Comparison of ENCODE assay signal across 13 cellular contexts in the genomic region with DNA sequence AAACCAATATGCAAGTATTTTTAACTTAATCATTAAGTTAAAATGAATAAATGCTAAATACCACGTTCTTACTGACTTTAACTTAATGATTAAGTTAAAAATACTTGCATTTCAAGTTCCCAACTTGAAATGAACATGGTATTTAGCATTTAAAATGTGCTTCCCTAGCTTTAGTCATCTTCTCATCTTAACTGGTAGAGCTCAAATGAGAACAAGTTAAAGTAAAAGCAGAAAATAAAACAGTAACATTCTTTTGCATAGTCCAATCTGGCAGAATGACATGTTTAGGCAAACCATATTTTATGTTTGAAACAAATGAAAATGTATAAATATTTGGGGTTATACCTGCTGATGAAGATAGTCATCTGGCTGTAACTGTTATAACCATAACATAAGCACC.
DNase-seq lines count a peak whose midpoint lies in the region; ATAC-seq, FAIRE-seq and TF ChIP-seq lines count a peak whose summit lies in the region.
"Had no signal": no experiment of that assay in that cellular context is flagged by ENCODE, and none has a peak within 500 bp of the region (broad histone marks: within the 10 kb centered on the region; RNA-seq: fewer than 3 reads in every experiment).

No MANE protein-coding gene starts in this region.

- no peak for DNase-seq in IMR-90
- no peak for DNase-seq in SK-N-MC (ENCODE audit: low read depth, low spot score)
- DNase-seq in endothelial cell of umbilical vein (ENCODE audit: low read depth, low spot score), result no peak
- DNase-seq in spleen, result no peak
- DNase-seq in DMS53 (lab: John Stamatoyannopoulos, UW), result no peak
- DNase-seq in pancreas, result no peak
- DNase-seq: CD8-positive, alpha-beta T cell; COR-L47; HCEC 1CT; HFFc6 had no signal

- no peak overlapping the region for H4K5ac ChIP-seq in IMR-90 (ENCODE audit: low read depth, low read length)

- no peak for TF ChIP-seq POLR2A in IMR-90 (IDR thresholded peaks at IDR 0.05; ENCODE audit: low read depth, low read length)
- no peak for TF ChIP-seq POLR2A in endothelial cell of umbilical vein (IDR thresholded peaks at IDR 0.05; ENCODE audit: low read depth, low read length)
- no peak for TF ChIP-seq POLR2A in spleen (IDR thresholded peaks at IDR 0.05)

- in situ Hi-C loops in IMR-90 (cut with MboI; ENCODE audit: low sequenced_read_pairs), result no loop called here

- peak; percentile 56; the same call in 1 of the 2 replicates for ATAC-seq in IMR-90 (ENCODE audit: low read depth)
- no peak for ATAC-seq in GM18873 (IDR thresholded peaks at IDR 0.05; ENCODE audit: low FRiP score, unreplicated experiment)
- ATAC-seq in pancreas, result no peak
- ATAC-seq: A549; CD8-positive, alpha-beta T cell; GM12878 had no signal

- H2BK15ac ChIP-seq in IMR-90 (ENCODE audit: low read depth, low read length), result no peak overlapping the region

- H3K27ac ChIP-seq in IMR-90 (ENCODE audit: insufficient read depth, low read length) (no peak overlapping the region), SK-N-MC (peak overlapping the region; percentile 66), endothelial cell of umbilical vein (ENCODE audit: insufficient read depth, low read depth, low read length) (peak overlapping the region; percentile 62), spleen (peak overlapping the region in 5 of 8 donors; percentile 14 to 60 (median 41)), pancreas (no peak overlapping the region)
- H3K27ac ChIP-seq: A549 had no signal

- no peak overlapping the region for H2BK20ac ChIP-seq in IMR-90 (ENCODE audit: low read depth, low read length)

- H2AFZ ChIP-seq in IMR-90 (replicated peaks; ENCODE audit: low read length, poor library complexity), result no peak overlapping the region
- no peak overlapping the region for H2AFZ ChIP-seq in endothelial cell of umbilical vein (ENCODE audit: low read depth, low read length)

- dilution Hi-C loops in IMR-90 (cut with HindIII; ENCODE audit: low sequenced_read_pairs, unreplicated experiment), result no loop called here
- dilution Hi-C loops in endothelial cell of umbilical vein (cut with MboI; ENCODE audit: extremely low pct_ligation_motif_present, low sequenced_read_pairs), result no loop called here

- H3K36me3 ChIP-seq in IMR-90 (ENCODE audit: control insufficient read depth, insufficient read depth, low read length) (peaks cover 17% of the 10 kb centered on the region), SK-N-MC (ENCODE audit: insufficient read depth, low read length) (peaks cover 64% of the 10 kb centered on the region), endothelial cell of umbilical vein (ENCODE audit: control insufficient read depth in 2 of 2, extremely low read depth in 1 of 2, insufficient read depth in 2 of 2, low read length in 2 of 2) (peaks cover 10% of the 10 kb centered on the region in 2 experiments), spleen (peaks cover 0 to 52% (median 0%) of the 10 kb centered on the region in 6 donors), pancreas (no peaks in the 10 kb centered on the region)

- H3K4me1 ChIP-seq in IMR-90 (ENCODE audit: control insufficient read depth, insufficient read depth, low read length) (peaks cover 2% of the 10 kb centered on the region; the same call in 1 of the 2 replicates), endothelial cell of umbilical vein (ENCODE audit: control insufficient read depth, extremely low read depth, insufficient read depth, low read length) (peaks cover 65% of the 10 kb centered on the region), spleen (peaks cover 0 to 18% (median 4%) of the 10 kb centered on the region in 6 donors), pancreas (peaks cover 0 to 17% (median 14%) of the 10 kb centered on the region in 3 donors)
- H3K4me1 ChIP-seq: A549 had no signal

- no peak overlapping the region for H3K4me3 ChIP-seq in IMR-90 (ENCODE audit: insufficient read depth, low read depth, low read length)
- peak overlapping the region; percentile 42; the same call in 1 of the 2 replicates for H3K4me3 ChIP-seq in SK-N-MC
- no peak overlapping the region for H3K4me3 ChIP-seq in endothelial cell of umbilical vein (replicated peaks in 1 of 3; ENCODE audit: insufficient read depth in 1 of 3, low read depth in 1 of 3, low read length in 3 of 3)
- H3K4me3 ChIP-seq in spleen, result no peak overlapping the region
- H3K4me3 ChIP-seq in pancreas, result no peak overlapping the region
- H3K4me3 ChIP-seq: A549, GM12878 had no signal

- H3K9me1 ChIP-seq in IMR-90 (ENCODE audit: insufficient read depth, low read length), result peaks cover 3% of the 10 kb centered on the region; the same call in 1 of the 2 replicates
- no peaks in the 10 kb centered on the region for H3K9me1 ChIP-seq in endothelial cell of umbilical vein (replicated peaks; ENCODE audit: control insufficient read depth, extremely low read depth, insufficient read depth, low read length)

- FAIRE-seq in endothelial cell of umbilical vein (lab: Jason Lieb, UNC) (no peak), pancreas (lab: Jason Lieb, UNC) (no peak)
- FAIRE-seq: A549, GM12878 had no signal

- H3K4me2 ChIP-seq in IMR-90 (ENCODE audit: low read depth, low read length) (no peak overlapping the region), endothelial cell of umbilical vein (ENCODE audit: insufficient read depth, low read length) (peak overlapping the region; percentile 56)
- H3K4me2 ChIP-seq: A549 had no signal

- no peak overlapping the region for H3K4ac ChIP-seq in IMR-90 (ENCODE audit: low read depth, low read length)

- no peak overlapping the region for H2BK120ac ChIP-seq in IMR-90 (ENCODE audit: low read depth, low read length)

- WGBS in IMR-90 (ENCODE audit: extremely low coverage in 2 of 2, insufficient read length in 1 of 2), 2 experiments, result no CpG with 5 or more reads among the region's 1 CpG
- 70 to 89% (median 83%) methylated on average over 1 of the region's 1 CpG for WGBS in spleen, 5 donors
- 53 to 75% methylated on average over 1 of the region's 1 CpG for WGBS in pancreas, 2 donors

- H3K23ac ChIP-seq in IMR-90 (ENCODE audit: low read depth, low read length), result no peak overlapping the region

- no peak overlapping the region for H3K18ac ChIP-seq in IMR-90 (ENCODE audit: low read depth, low read length)

- H4K8ac ChIP-seq in IMR-90 (ENCODE audit: low read depth in 2 of 2, low read length in 2 of 2), result no peak overlapping the region

- no peak overlapping the region for H3K56ac ChIP-seq in IMR-90 (ENCODE audit: extremely low read depth, insufficient read depth, low read length)

- intact Hi-C loops in IMR-90 (cut with micrococcal nuclease), result no loop called here
- intact Hi-C loops in endothelial cell of umbilical vein (cut with micrococcal nuclease), result loop anchor here (1.0 to 10.0 kb wide), 5 partner anchors 17 to 860 kb away; a partner anchor contains a TSS
- intact Hi-C loops in spleen (cut with DNase I; ENCODE audit: low total_unique reads), result no loop called here
- intact Hi-C loops in pancreas (cut with DNase I), result no loop called here

- H3K9ac ChIP-seq in IMR-90 (ENCODE audit: low read depth, low read length), result no peak overlapping the region
- H3K9ac ChIP-seq in SK-N-MC (ENCODE audit: insufficient read length), result no peak overlapping the region
- no peak overlapping the region for H3K9ac ChIP-seq in endothelial cell of umbilical vein (replicated peaks; ENCODE audit: extremely low read depth, insufficient read depth, low read length)

- TF ChIP-seq CTCF in IMR-90 (conservative IDR thresholded peaks at IDR 0.05; ENCODE audit: low read depth, low read length) (no peak), endothelial cell of umbilical vein (IDR thresholded peaks at IDR 0.05; ENCODE audit: extremely low read depth in 1 of 2, insufficient read depth in 1 of 2, low read depth in 1 of 2, low read length in 2 of 2) (no peak), spleen (IDR thresholded peaks at IDR 0.05 in 8 of 11, conservative IDR thresholded peaks at IDR 0.05 in 3 of 11) (no peak), pancreas (IDR thresholded peaks at IDR 0.05) (no peak)

- no peak overlapping the region for H3K14ac ChIP-seq in IMR-90 (replicated peaks; ENCODE audit: low read depth, low read length)

- TF ChIP-seq RAD21 in IMR-90 (IDR thresholded peaks at IDR 0.05; ENCODE audit: low read length), result no peak

- H3K27me3 ChIP-seq in IMR-90 (ENCODE audit: control insufficient read depth, insufficient read depth, low read length) (no peaks in the 10 kb centered on the region), endothelial cell of umbilical vein (ENCODE audit: control insufficient read depth in 2 of 2, insufficient read depth in 2 of 2, low read length in 2 of 2) (no peaks in the 10 kb centered on the region), spleen (replicated peaks in 1 of 7) (no peaks in the 10 kb centered on the region), pancreas (no peaks in the 10 kb centered on the region)

- peaks cover 22% of the 10 kb centered on the region for H3K79me2 ChIP-seq in endothelial cell of umbilical vein (ENCODE audit: control insufficient read depth, insufficient read depth, low read length)

- H4K20me1 ChIP-seq in IMR-90 (ENCODE audit: insufficient read depth, low read length) (no peaks in the 10 kb centered on the region), endothelial cell of umbilical vein (replicated peaks; ENCODE audit: control insufficient read depth, extremely low read depth, insufficient read depth, low read length) (no peaks in the 10 kb centered on the region)

- H2AK9ac ChIP-seq in IMR-90 (replicated peaks; ENCODE audit: low read depth, low read length, poor library complexity), result no peak overlapping the region

- peaks cover 4 to 9% of the 10 kb centered on the region in 2 experiments; a peak in 2 of 4 replicates for H3K79me1 ChIP-seq in IMR-90 (ENCODE audit: low read depth in 1 of 2, low read length in 2 of 2)

- H4K91ac ChIP-seq in IMR-90 (ENCODE audit: insufficient read depth, low read depth, low read length), result no peak overlapping the region

- no peak overlapping the region for H2BK5ac ChIP-seq in IMR-90 (ENCODE audit: low read depth, low read length, poor library complexity, severe bottlenecking)

- H3K9me3 ChIP-seq in IMR-90 (ENCODE audit: control insufficient read depth, insufficient read depth, low read length) (no peaks in the 10 kb centered on the region), SK-N-MC (ENCODE audit: low read depth, low read length) (no peaks in the 10 kb centered on the region), endothelial cell of umbilical vein (replicated peaks; ENCODE audit: control insufficient read depth, insufficient read depth, low read length) (no peaks in the 10 kb centered on the region), spleen (no peaks in the 10 kb centered on the region), pancreas (no peaks in the 10 kb centered on the region)
- H3K9me3 ChIP-seq: A549 had no signal

- POLR2A ChIA-PET in IMR-90 (lab: Charles Lee; ENCODE audit: unreplicated experiment) (no interaction called here), endothelial cell of umbilical vein (lab: Charles Lee) (interaction anchor here (1.1 kb wide), 1 partner anchor 99 kb away, joined by 3 read pairs; no protein-coding TSS in a partner anchor)

- BruUV-seq in IMR-90 (replicated peaks; lab: Mats Ljungman, UMichigan), result no TSS peak
- BruUV-seq in endothelial cell of umbilical vein (replicated peaks; lab: Mats Ljungman, UMichigan), result no TSS peak

- no peak overlapping the region for H2AK5ac ChIP-seq in IMR-90 (ENCODE audit: low read depth, low read length)

- CTCF ChIA-PET in IMR-90 (lab: Yijun Ruan, JAX), result no interaction called here
- CTCF ChIA-PET in endothelial cell of umbilical vein (lab: Charles Lee), result interaction anchor here (0.6 to 2.0 kb wide), 8 partner anchors 9 to 186 kb away, joined by 3 to 17 read pairs (median 4); a partner anchor contains a TSS

Comparison
In these comparisons a context has a peak if more than half of its experiments do, and no peak if none do; other contexts are left out.
1. H3K27ac ChIP-seq: peak in SK-N-MC (single experiment), endothelial cell of umbilical vein (single experiment) and spleen (5 of 8); none in IMR-90 (single experiment) and pancreas (0 of 4).